9 cellular contexts compared by ENCODE assay signal in the genomic region with DNA sequence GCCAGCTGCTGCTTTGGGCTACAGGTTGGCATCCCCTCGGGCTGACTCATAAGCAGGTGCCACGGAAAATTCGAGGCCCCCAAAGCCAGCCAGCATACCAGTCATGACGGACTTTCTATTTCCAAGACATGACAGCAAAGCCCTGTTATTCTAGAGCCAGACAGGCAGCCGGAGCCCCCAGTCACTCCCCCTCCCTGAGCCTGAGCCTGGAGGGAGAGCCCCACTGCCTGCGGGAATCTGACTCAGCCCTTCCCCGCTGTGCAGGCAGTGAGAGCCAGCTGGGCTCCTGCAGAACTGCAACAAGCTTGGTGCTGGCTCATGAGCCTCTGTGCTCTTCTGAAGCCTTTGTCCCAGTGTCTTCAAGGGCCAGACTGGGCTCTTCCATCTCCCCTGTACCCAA. TPM values are rescaled to one million over a fixed set of nuclear protein-coding genes. Genes with fewer than 3 reads are reported as not detected.
DNase-seq lines count a peak whose midpoint lies in the region; ATAC-seq and TF ChIP-seq lines count a peak whose summit lies in the region.
"Had no signal": no experiment of that assay in that cellular context is flagged by ENCODE, and none has a peak within 500 bp of the region (broad histone marks: within the 10 kb centered on the region; RNA-seq: fewer than 3 reads in every experiment).

No MANE protein-coding gene starts in this region.

- intact Hi-C loops in heart left ventricle (cut with DNase I) (loop anchor here in 2 of 10 donors (10.0 kb wide), 3 partner anchors 408 to 1268 kb away; a partner anchor contains a TSS), spleen (cut with DNase I; ENCODE audit: low total_unique reads) (no loop called here)

- 46 to 60% (median 51%) methylated on average over 7 of the region's 7 CpGs for WGBS in heart left ventricle, 4 donors
- 48 to 80% (median 78%) methylated on average over 6 to 7 of the region's 7 CpGs for WGBS in spleen, 5 donors

- H3K27ac ChIP-seq in WERI-Rb-1 (no peak overlapping the region), heart left ventricle (peak overlapping the region in 8 of 12 donors; percentile 18 to 62 (median 52)), spleen (no peak overlapping the region)

- H3K9me3 ChIP-seq in WERI-Rb-1 (ENCODE audit: severe bottlenecking) (no peaks in the 10 kb centered on the region), heart left ventricle (no peaks in the 10 kb centered on the region), spleen (no peaks in the 10 kb centered on the region)

- ATAC-seq in heart left ventricle (peak; percentile 79 to 95 (median 88)), GM19351 (IDR thresholded peaks at IDR 0.05; ENCODE audit: unreplicated experiment) (no peak)

- no peak for TF ChIP-seq POLR2A in heart left ventricle (IDR thresholded peaks at IDR 0.05)
- TF ChIP-seq POLR2A in spleen (IDR thresholded peaks at IDR 0.05): no peak

- no peak overlapping the region for H3K4me3 ChIP-seq in WERI-Rb-1 (ENCODE audit: low read depth, low read length)
- no peak overlapping the region for H3K4me3 ChIP-seq in heart left ventricle
- H3K4me3 ChIP-seq in retinal pigment epithelial cell (ENCODE audit: low read length): no peak overlapping the region
- H3K4me3 ChIP-seq in spleen: no peak overlapping the region

- no peaks in the 10 kb centered on the region for H3K27me3 ChIP-seq in WERI-Rb-1 (ENCODE audit: insufficient read depth, low read depth, severe bottlenecking)
- no peaks in the 10 kb centered on the region for H3K27me3 ChIP-seq in heart left ventricle
- H3K27me3 ChIP-seq in spleen (replicated peaks in 1 of 7): peaks cover 0 to 22% (median 0%) of the 10 kb centered on the region in 7 donors

- DNase-seq in HCEC 1CT: peak; percentile 46
- DNase-seq in WERI-Rb-1: peak; percentile 34
- DNase-seq in heart left ventricle: peak; percentile 59 to 86 (median 68)
- DNase-seq in retinal pigment epithelial cell (ENCODE audit: low read depth): peak; percentile 23
- no peak for DNase-seq in DMS53 (lab: John Stamatoyannopoulos, UW)
- DNase-seq in activated CD4-positive, alpha-beta T cell treated with anti-CD3 and anti-CD28 coated beads, Interleukin-2, amount 50 U/mL, for 48 hours: no peak
- no peak for DNase-seq in spleen
- DNase-seq: NCI-H748 treated with DMSO at 0.1 percent for 48 hours had no signal

- no peaks in the 10 kb centered on the region for H3K36me3 ChIP-seq in WERI-Rb-1
- no peaks in the 10 kb centered on the region for H3K36me3 ChIP-seq in heart left ventricle
- no peaks in the 10 kb centered on the region for H3K36me3 ChIP-seq in spleen

- H3K4me1 ChIP-seq in heart left ventricle (peaks cover 0 to 34% (median 19%) of the 10 kb centered on the region in 12 donors), spleen (no peaks in the 10 kb centered on the region)

- TF ChIP-seq CTCF in WERI-Rb-1 (IDR thresholded peaks at IDR 0.05; ENCODE audit: low read depth, low read length) (no peak), heart left ventricle (IDR thresholded peaks at IDR 0.05) (no peak), retinal pigment epithelial cell (conservative IDR thresholded peaks at IDR 0.05; ENCODE audit: low read depth, low read length) (no peak), spleen (IDR thresholded peaks at IDR 0.05 in 8 of 11, conservative IDR thresholded peaks at IDR 0.05 in 3 of 11) (no peak)

RNA-seq across cellular contexts. Expression of a gene that starts 15.8 kb away (rescaled TPM):
- total RNA-seq in heart left ventricle (under 1 TPM in 2 of 9 donors, not detected in 7; 0.23 to 0.25 TPM), spleen (not detected)
- polyA plus RNA-seq in heart left ventricle (not detected), spleen (under 1 TPM in 2 of 3 donors, not detected in 1; 0.04 to 0.10 TPM)

Comparison
In these comparisons a context has a peak if more than half of its experiments do, and no peak if none do; other contexts are left out.
1. DNase-seq: peak in HCEC 1CT (single experiment), WERI-Rb-1 (single experiment), heart left ventricle (5 of 5) and retinal pigment epithelial cell (single experiment); none in DMS53 (single experiment), activated CD4-positive, alpha-beta T cell treated with anti-CD3 and anti-CD28 coated beads, Interleukin-2, amount 50 U/mL, for 48 hours (0 of 2) and spleen (single experiment).
2. H3K27ac ChIP-seq: peak in heart left ventricle (8 of 12); none in WERI-Rb-1 (single experiment) and spleen (0 of 8).